Comparison of ENCODE assay signal across 20 cellular contexts in the genomic region with DNA sequence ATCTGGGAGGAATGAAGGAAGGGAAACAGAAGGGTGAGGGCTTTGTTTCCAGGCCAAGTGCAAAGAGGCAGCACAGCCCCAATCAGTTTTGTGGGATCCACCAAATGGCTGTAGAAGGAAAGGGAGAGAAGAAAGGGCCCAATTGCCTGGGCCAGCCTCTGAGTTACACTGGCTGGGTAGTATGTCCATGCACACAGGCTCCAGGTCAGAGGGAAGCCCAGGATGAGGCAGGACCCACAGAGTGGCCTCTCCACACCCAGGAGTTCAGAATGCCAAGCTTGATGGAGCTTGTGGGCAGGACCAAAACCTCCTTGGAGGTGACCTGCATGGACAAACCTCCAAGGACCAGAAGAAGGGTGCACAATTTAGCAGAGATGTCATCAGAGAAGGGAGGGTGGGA.
DNase-seq lines count a peak whose midpoint lies in the region; ATAC-seq and TF ChIP-seq lines count a peak whose summit lies in the region.
"Had no signal": no experiment of that assay in that cellular context is flagged by ENCODE, and none has a peak within 500 bp of the region (broad histone marks: within the 10 kb centered on the region; RNA-seq: fewer than 3 reads in every experiment).

No MANE protein-coding gene starts in this region.

- ATAC-seq in HG03159 (IDR thresholded peaks at IDR 0.05; ENCODE audit: unreplicated experiment): no peak
- ATAC-seq: A549; CD8-positive, alpha-beta T cell had no signal

- H3K27ac ChIP-seq in left ventricle myocardium inferior (replicated peaks) (no peak overlapping the region), endodermal cell (ENCODE audit: low read depth, low read length) (no peak overlapping the region), vagina (no peak overlapping the region)
- H3K27ac ChIP-seq: 22Rv1; A549; BLaER1 treated with 17β-estradiol and CSF1 and Interleukin-3, amounts not matched to agents 10 nM and 100 nM; C4-2B had no signal

- H3K27me3 ChIP-seq in left ventricle myocardium inferior (ENCODE audit: low read depth) (peaks cover 24% of the 10 kb centered on the region), endodermal cell (ENCODE audit: control insufficient read depth, insufficient read depth, low read length, poor library complexity, severe bottlenecking) (no peaks in the 10 kb centered on the region), vagina (no peaks in the 10 kb centered on the region)
- H3K27me3 ChIP-seq: BLaER1 treated with 17β-estradiol and CSF1 and Interleukin-3, amounts not matched to agents 10 nM and 100 nM had no signal

- TF ChIP-seq CTCF in left ventricle myocardium inferior (IDR thresholded peaks at IDR 0.05; ENCODE audit: borderline replicate concordance) (no peak), endodermal cell (conservative IDR thresholded peaks at IDR 0.05) (no peak), vagina (IDR thresholded peaks at IDR 0.05) (no peak)

- no peak for TF ChIP-seq POLR2A in vagina (IDR thresholded peaks at IDR 0.05)

- no peak overlapping the region for H3K4me3 ChIP-seq in left ventricle myocardium inferior
- H3K4me3 ChIP-seq in endodermal cell (ENCODE audit: low read length): no peak overlapping the region
- H3K4me3 ChIP-seq in vagina: no peak overlapping the region
- H3K4me3 ChIP-seq: A549; BLaER1 treated with 17β-estradiol and CSF1 and Interleukin-3, amounts not matched to agents 10 nM and 100 nM had no signal

- H3K4me3 Mint-ChIP-seq in endodermal cell: no peak overlapping the region
- H3K4me3 Mint-ChIP-seq: B cell; CD4-positive, alpha-beta T cell; CD8-positive, alpha-beta T cell had no signal

- DNase-seq in cardiac septum (ENCODE audit: low spot score): peak; percentile 39
- DNase-seq in left ventricle myocardium inferior: no peak
- peak; percentile 21 for DNase-seq in endodermal cell
- peak; percentile 5 for DNase-seq in islet precursor cell
- peak; percentile 37 to 72 for DNase-seq in vagina (ENCODE audit: extremely low spot score in 2 of 2)
- DNase-seq in mucosa of gallbladder (ENCODE audit: low spot score): no peak
- DNase-seq in SIG-M5 (lab: John Stamatoyannopoulos, UW): no peak
- DNase-seq: AML-193; Caco-2; Calu3; CD4-positive, alpha-beta T cell; CD8-positive, alpha-beta T cell; DMS79 treated with DMSO at 0.1 percent for 48 hours; GF-D8 had no signal

- H3K9me3 ChIP-seq in left ventricle myocardium inferior (replicated peaks): peaks cover 42% of the 10 kb centered on the region
- peaks cover 17% of the 10 kb centered on the region for H3K9me3 ChIP-seq in endodermal cell (ENCODE audit: control insufficient read depth, low read length)
- no peaks in the 10 kb centered on the region for H3K9me3 ChIP-seq in vagina

- peaks cover 9% of the 10 kb centered on the region for H3K4me1 Mint-ChIP-seq in endodermal cell
- H3K4me1 Mint-ChIP-seq: B cell had no signal

- no peaks in the 10 kb centered on the region for H3K36me3 Mint-ChIP-seq in endodermal cell (ENCODE audit: low read depth)
- H3K36me3 Mint-ChIP-seq: CD8-positive, alpha-beta T cell had no signal

- H3K36me3 ChIP-seq in left ventricle myocardium inferior: no peaks in the 10 kb centered on the region
- no peaks in the 10 kb centered on the region for H3K36me3 ChIP-seq in endodermal cell (ENCODE audit: control insufficient read depth, insufficient read depth, low read length)
- no peaks in the 10 kb centered on the region for H3K36me3 ChIP-seq in vagina
- H3K36me3 ChIP-seq: BLaER1 treated with 17β-estradiol and CSF1 and Interleukin-3, amounts not matched to agents 10 nM and 100 nM had no signal

- H3K9ac ChIP-seq in endodermal cell (ENCODE audit: extremely low read depth, low read length, poor library complexity, severe bottlenecking): no peak overlapping the region
- H3K9ac ChIP-seq: BLaER1 treated with 17β-estradiol and CSF1 and Interleukin-3, amounts not matched to agents 10 nM and 100 nM had no signal

- H3K9me3 Mint-ChIP-seq in endodermal cell: peaks cover 13% of the 10 kb centered on the region

- no peaks in the 10 kb centered on the region for H3K27me3 Mint-ChIP-seq in endodermal cell (ENCODE audit: insufficient read depth)
- H3K27me3 Mint-ChIP-seq: B cell; CD4-positive, alpha-beta T cell had no signal

- H3K27ac Mint-ChIP-seq in endodermal cell: no peak overlapping the region
- H3K27ac Mint-ChIP-seq: B cell; CD4-positive, alpha-beta T cell; CD8-positive, alpha-beta T cell had no signal

- intact Hi-C loops in cardiac septum (cut with DNase I): no loop called here
- intact Hi-C loops in left ventricle myocardium inferior (cut with micrococcal nuclease): no loop called here
- intact Hi-C loops in vagina (cut with DNase I): no loop called here

- H3K4me1 ChIP-seq in left ventricle myocardium inferior (no peaks in the 10 kb centered on the region), endodermal cell (ENCODE audit: control insufficient read depth, insufficient read depth, low read length) (no peaks in the 10 kb centered on the region), vagina (no peaks in the 10 kb centered on the region)
- H3K4me1 ChIP-seq: A549; BLaER1 treated with 17β-estradiol and CSF1 and Interleukin-3, amounts not matched to agents 10 nM and 100 nM; Caco-2 had no signal

Comparison
In these comparisons a context has a peak if more than half of its experiments do, and no peak if none do; other contexts are left out.
1. DNase-seq: peak in cardiac septum (single experiment), endodermal cell (single experiment), islet precursor cell (single experiment) and vagina (2 of 2); none in left ventricle myocardium inferior (single experiment), mucosa of gallbladder (single experiment) and SIG-M5 (single experiment).